ENCODE assay signal across 27 cellular contexts in the genomic region with DNA sequence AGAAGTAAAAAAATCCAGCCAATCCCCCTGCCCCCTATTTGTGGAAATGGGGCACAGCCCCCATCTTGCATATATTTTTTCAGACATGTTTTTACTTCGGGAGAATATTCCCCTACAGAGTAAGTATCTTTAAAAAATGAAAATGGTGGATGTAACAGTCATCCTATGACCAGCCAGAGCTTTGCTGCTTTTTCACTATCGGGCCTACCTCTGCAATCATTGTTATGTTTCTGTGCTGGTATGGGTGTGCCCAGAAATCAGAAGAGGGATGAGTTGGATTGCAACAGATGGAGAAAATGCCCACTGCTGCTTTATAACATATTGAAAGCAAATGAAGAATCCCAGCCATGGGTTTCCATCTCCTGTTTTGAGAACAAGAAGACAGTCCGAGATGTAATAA. TPM values are rescaled to one million over a fixed set of nuclear protein-coding genes. Genes with fewer than 3 reads are reported as not detected.
DNase-seq lines count a peak whose midpoint lies in the region; ATAC-seq and TF ChIP-seq lines count a peak whose summit lies in the region.
"Had no signal": no experiment of that assay in that cellular context is flagged by ENCODE, and none has a peak within 500 bp of the region (broad histone marks: within the 10 kb centered on the region; RNA-seq: fewer than 3 reads in every experiment).

No MANE protein-coding gene starts in this region.

- no peaks in the 10 kb centered on the region for H3K9me3 Mint-ChIP-seq in activated CD4-positive, alpha-beta T cell treated with anti-CD3 and anti-CD28 coated beads, Interleukin-2, amount 10 ng/mL, durations not matched to agents 7 days and 5 days
- no peaks in the 10 kb centered on the region for H3K9me3 Mint-ChIP-seq in GM23338
- H3K9me3 Mint-ChIP-seq in activated T-helper 2 cell treated with anti-CD3 and anti-CD28 coated beads, Interferon-gamma antibody, Interleukin-2, Interleukin-4, amounts not matched to agents 10 μg/mL and 5 μg/mL and 100 μg/mL, durations not matched to agents 14 hours and 24 hours and 36 hours: no peaks in the 10 kb centered on the region
- H3K9me3 Mint-ChIP-seq in natural killer cell treated with Interleukin-12 subunit alpha and Interleukin-12 subunit beta and Interleukin-15 and Interleukin-18, amount 100 ng/mL, for 72 hours: no peaks in the 10 kb centered on the region
- H3K9me3 Mint-ChIP-seq: neural progenitor cell, WTC11 had no signal

- H3K27me3 Mint-ChIP-seq in activated CD4-positive, alpha-beta T cell treated with anti-CD3 and anti-CD28 coated beads, Interleukin-2, amount 10 ng/mL, durations not matched to agents 7 days and 5 days: no peaks in the 10 kb centered on the region
- H3K27me3 Mint-ChIP-seq in GM23338 (ENCODE audit: insufficient read depth, low read depth, poor library complexity): peaks cover 2% of the 10 kb centered on the region
- H3K27me3 Mint-ChIP-seq in activated T-helper 2 cell treated with anti-CD3 and anti-CD28 coated beads, Interferon-gamma antibody, Interleukin-2, Interleukin-4, amounts not matched to agents 10 μg/mL and 5 μg/mL and 100 μg/mL, durations not matched to agents 14 hours and 24 hours and 36 hours (ENCODE audit: low read depth): no peaks in the 10 kb centered on the region
- H3K27me3 Mint-ChIP-seq in natural killer cell treated with Interleukin-12 subunit alpha and Interleukin-12 subunit beta and Interleukin-15 and Interleukin-18, amount 100 ng/mL, for 72 hours: no peaks in the 10 kb centered on the region

- H3K27me3 ChIP-seq in GM23338 (ENCODE audit: insufficient read depth) (no peaks in the 10 kb centered on the region), thyroid gland (no peaks in the 10 kb centered on the region)
- H3K27me3 ChIP-seq: neural progenitor cell, testis had no signal

- no peaks in the 10 kb centered on the region for H4K20me1 ChIP-seq in GM23338 (replicated peaks; ENCODE audit: insufficient read depth)

- no peak for TF ChIP-seq POLR2A in thyroid gland (IDR thresholded peaks at IDR 0.05)

- H3K4me3 ChIP-seq in GM23338 (no peak overlapping the region), thyroid gland (replicated peaks in 1 of 3) (no peak overlapping the region)
- H3K4me3 ChIP-seq: left ventricle myocardium inferior, neural progenitor cell, testis had no signal

- H3K4me1 Mint-ChIP-seq in activated CD4-positive, alpha-beta T cell treated with anti-CD3 and anti-CD28 coated beads, Interleukin-2, amount 10 ng/mL, durations not matched to agents 7 days and 5 days: peaks cover 59% of the 10 kb centered on the region
- H3K4me1 Mint-ChIP-seq in GM23338: peaks cover 12% of the 10 kb centered on the region
- peaks cover 55% of the 10 kb centered on the region for H3K4me1 Mint-ChIP-seq in activated T-helper 2 cell treated with anti-CD3 and anti-CD28 coated beads, Interferon-gamma antibody, Interleukin-2, Interleukin-4, amounts not matched to agents 10 μg/mL and 5 μg/mL and 100 μg/mL, durations not matched to agents 14 hours and 24 hours and 36 hours (ENCODE audit: low read depth)
- H3K4me1 Mint-ChIP-seq in natural killer cell treated with Interleukin-12 subunit alpha and Interleukin-12 subunit beta and Interleukin-15 and Interleukin-18, amount 100 ng/mL, for 72 hours (ENCODE audit: low read depth in 2 of 2): peaks cover 51 to 61% of the 10 kb centered on the region in 2 donors

- no peak for TF ChIP-seq CTCF in GM23338 (conservative IDR thresholded peaks at IDR 0.05; ENCODE audit: low read depth in 2 of 2)
- TF ChIP-seq CTCF in thyroid gland (IDR thresholded peaks at IDR 0.05): no peak

- no peaks in the 10 kb centered on the region for H3K36me3 ChIP-seq in GM23338 (ENCODE audit: insufficient read depth)
- H3K36me3 ChIP-seq in thyroid gland: no peaks in the 10 kb centered on the region
- H3K36me3 ChIP-seq: left ventricle myocardium inferior, neural progenitor cell had no signal

- intact Hi-C loops in activated T-helper 2 cell treated with anti-CD3 and anti-CD28 coated beads, Interferon-gamma antibody, Interleukin-2, Interleukin-4, amounts not matched to agents 10 μg/mL and 5 μg/mL and 100 μg/mL, durations not matched to agents 14 hours and 24 hours and 36 hours (cut with micrococcal nuclease): loop anchor here (5.0 kb wide), 1 partner anchor 43 kb away; no protein-coding TSS in a partner anchor
- intact Hi-C loops in thyroid gland (cut with DNase I): no loop called here

- H3K27ac Mint-ChIP-seq in activated CD4-positive, alpha-beta T cell treated with anti-CD3 and anti-CD28 coated beads, Interleukin-2, amount 10 ng/mL, durations not matched to agents 7 days and 5 days: peak overlapping the region; percentile 100
- H3K27ac Mint-ChIP-seq in GM23338: no peak overlapping the region
- H3K27ac Mint-ChIP-seq in activated T-helper 2 cell treated with anti-CD3 and anti-CD28 coated beads, Interferon-gamma antibody, Interleukin-2, Interleukin-4, amounts not matched to agents 10 μg/mL and 5 μg/mL and 100 μg/mL, durations not matched to agents 14 hours and 24 hours and 36 hours: peak overlapping the region; percentile 99
- H3K27ac Mint-ChIP-seq in natural killer cell treated with Interleukin-12 subunit alpha and Interleukin-12 subunit beta and Interleukin-15 and Interleukin-18, amount 100 ng/mL, for 72 hours: peak overlapping the region; percentile 98 to 100
- H3K27ac Mint-ChIP-seq: WTC11 had no signal

- no peaks in the 10 kb centered on the region for H3K9me3 ChIP-seq in thyroid gland
- H3K9me3 ChIP-seq: Caco-2, left ventricle myocardium inferior, SK-N-SH, testis had no signal

- H3K9me2 ChIP-seq in GM23338 (ENCODE audit: insufficient read depth): no peaks in the 10 kb centered on the region
- H3K9me2 ChIP-seq: SK-N-SH had no signal

- no peaks in the 10 kb centered on the region for H3K79me2 ChIP-seq in GM23338 (replicated peaks; ENCODE audit: insufficient read depth)

- POLR2A ChIA-PET in activated CD4-positive, alpha-beta T cell treated with anti-CD3 and anti-CD28 coated beads, Interleukin-2, amount 10 ng/mL, durations not matched to agents 7 days and 5 days (lab: Charles Lee): interaction anchor here (0.6 to 1.0 kb wide), 4 partner anchors 11 to 296 kb away, joined by 3 to 5 read pairs (median 4); no protein-coding TSS in a partner anchor

- CTCF ChIA-PET in activated CD4-positive, alpha-beta T cell treated with anti-CD3 and anti-CD28 coated beads, Interleukin-2, amount 10 ng/mL, durations not matched to agents 7 days and 5 days (lab: Charles Lee): interaction anchor here (0.9 to 2.1 kb wide), 10 partner anchors 10 to 456 kb away, joined by 3 to 7 read pairs (median 4); no protein-coding TSS in a partner anchor

- no peak overlapping the region for H3K27ac ChIP-seq in GM23338 (ENCODE audit: low read depth)
- H3K27ac ChIP-seq in thyroid gland: no peak overlapping the region
- H3K27ac ChIP-seq: foreskin keratinocyte, left ventricle myocardium inferior, neural progenitor cell, testis had no signal

- peak overlapping the region; percentile 100 for H3K4me3 Mint-ChIP-seq in activated CD4-positive, alpha-beta T cell treated with anti-CD3 and anti-CD28 coated beads, Interleukin-2, amount 10 ng/mL, durations not matched to agents 7 days and 5 days
- H3K4me3 Mint-ChIP-seq in GM23338: no peak overlapping the region
- H3K4me3 Mint-ChIP-seq in activated T-helper 2 cell treated with anti-CD3 and anti-CD28 coated beads, Interferon-gamma antibody, Interleukin-2, Interleukin-4, amounts not matched to agents 10 μg/mL and 5 μg/mL and 100 μg/mL, durations not matched to agents 14 hours and 24 hours and 36 hours (ENCODE audit: low read depth): peak overlapping the region; percentile 95
- H3K4me3 Mint-ChIP-seq in natural killer cell treated with Interleukin-12 subunit alpha and Interleukin-12 subunit beta and Interleukin-15 and Interleukin-18, amount 100 ng/mL, for 72 hours: peak overlapping the region; percentile 98
- H3K4me3 Mint-ChIP-seq: neural progenitor cell, WTC11 had no signal

- 91 to 93% methylated on average over 3 of the region's 3 CpGs for WGBS in thyroid gland, 2 donors

- no peak for ATAC-seq in GM23338
- no peak for ATAC-seq in natural killer cell treated with Interleukin-12 subunit alpha and Interleukin-12 subunit beta and Interleukin-15 and Interleukin-18, amount 100 ng/mL, for 72 hours
- no peak for ATAC-seq in HG02970 (IDR thresholded peaks at IDR 0.05; ENCODE audit: low FRiP score, unreplicated experiment)
- ATAC-seq: foreskin keratinocyte, sciatic nerve, WTC11 had no signal

- no peak for DNase-seq in activated CD4-positive, alpha-beta T cell treated with anti-CD3 and anti-CD28 coated beads, Interleukin-2, amount 10 ng/mL, durations not matched to agents 7 days and 5 days
- no peak for DNase-seq in activated CD4-positive, alpha-beta T cell treated with anti-CD3 and anti-CD28 coated beads for 1 hour
- no peak for DNase-seq in GM23338 (ENCODE audit: low spot score)
- DNase-seq in activated T-helper 2 cell treated with anti-CD3 and anti-CD28 coated beads, Interferon-gamma antibody, Interleukin-2, Interleukin-4, amounts not matched to agents 10 μg/mL and 5 μg/mL and 100 μg/mL, durations not matched to agents 14 hours and 24 hours and 36 hours (ENCODE audit: low spot score): no peak
- no peak for DNase-seq in natural killer cell treated with Interleukin-12 subunit alpha and Interleukin-12 subunit beta and Interleukin-15 and Interleukin-18, amount 100 ng/mL, for 72 hours (ENCODE audit: low spot score)
- DNase-seq in HK-2 (ENCODE audit: unreplicated experiment): no peak
- no peak for DNase-seq in thyroid gland
- DNase-seq: Caco-2; effector CD4-positive, alpha-beta T cell; EL; foreskin keratinocyte; hippocampal formation; left ventricle myocardium inferior; NCI-H1048; NCI-H187 treated with DMSO at 0.1 percent for 48 hours; NCI-H69; posterior cingulate gyrus; RPMI8226; SK-N-SH; T-helper 9 cell; testis had no signal

- H3K4me1 ChIP-seq in GM23338 (ENCODE audit: insufficient read depth) (no peaks in the 10 kb centered on the region), thyroid gland (no peaks in the 10 kb centered on the region)
- H3K4me1 ChIP-seq: foreskin keratinocyte, left ventricle myocardium inferior, neural progenitor cell, testis had no signal

- H2AFZ ChIP-seq in GM23338: 0 out of 2 replicates have a peak overlapping the region, but pooled peaks have one; percentile 72

- no peaks in the 10 kb centered on the region for H3F3A ChIP-seq in GM23338 (replicated peaks; ENCODE audit: low read depth)

- no peak overlapping the region for H3K4me2 ChIP-seq in GM23338
- H3K4me2 ChIP-seq: neural progenitor cell, SK-N-SH had no signal

- H3K36me3 Mint-ChIP-seq in activated CD4-positive, alpha-beta T cell treated with anti-CD3 and anti-CD28 coated beads, Interleukin-2, amount 10 ng/mL, durations not matched to agents 7 days and 5 days (ENCODE audit: low read depth): peaks cover 68% of the 10 kb centered on the region
- H3K36me3 Mint-ChIP-seq in GM23338 (ENCODE audit: low read depth): no peaks in the 10 kb centered on the region
- peaks cover 72% of the 10 kb centered on the region for H3K36me3 Mint-ChIP-seq in activated T-helper 2 cell treated with anti-CD3 and anti-CD28 coated beads, Interferon-gamma antibody, Interleukin-2, Interleukin-4, amounts not matched to agents 10 μg/mL and 5 μg/mL and 100 μg/mL, durations not matched to agents 14 hours and 24 hours and 36 hours (ENCODE audit: low read depth)
- H3K36me3 Mint-ChIP-seq in natural killer cell treated with Interleukin-12 subunit alpha and Interleukin-12 subunit beta and Interleukin-15 and Interleukin-18, amount 100 ng/mL, for 72 hours: peaks cover 20% of the 10 kb centered on the region
- H3K36me3 Mint-ChIP-seq: neural progenitor cell, WTC11 had no signal

RNA-seq across cellular contexts. Expression of gene CD247, which starts 2.9 kb away (rescaled TPM):
- total RNA-seq in activated CD4-positive, alpha-beta T cell treated with anti-CD3 and anti-CD28 coated beads, Interleukin-2, amount 10 ng/mL, durations not matched to agents 7 days and 5 days: 100 to 1,000 TPM; 251 to 261 TPM
- 1.4 TPM in 1 of 2 replicates, not detected in the other for total RNA-seq in GM23338 (2014; rRNA removed; shearing (Covaris generic))
- polyA plus RNA-seq in GM23338 (2016; fragmentation: Nextera tagmentation; extraction: Ambion mirVana): 1.2 and 1.6 TPM in 2 replicates
- total RNA-seq in activated T-helper 2 cell treated with anti-CD3 and anti-CD28 coated beads, Interferon-gamma antibody, Interleukin-2, Interleukin-4, amounts not matched to agents 10 μg/mL and 5 μg/mL and 100 μg/mL, durations not matched to agents 14 hours and 24 hours and 36 hours: 193 and 196 TPM in 2 replicates
- total RNA-seq in natural killer cell treated with Interleukin-12 subunit alpha and Interleukin-12 subunit beta and Interleukin-15 and Interleukin-18, amount 100 ng/mL, for 72 hours: 100 to 1,000 TPM; 169 to 384 TPM
- total RNA-seq in thyroid gland: 1 to 10 TPM; 1.3 to 3.1 (median 1.4) TPM
- total RNA-seq: A172, Caco-2, LHCN-M2 had no signal
- polyA plus RNA-seq: foreskin keratinocyte had no signal

RNA-seq across cellular contexts. Expression of gene CREG1, which starts 38.1 kb away (rescaled TPM):
- total RNA-seq in activated CD4-positive, alpha-beta T cell treated with anti-CD3 and anti-CD28 coated beads, Interleukin-2, amount 10 ng/mL, durations not matched to agents 7 days and 5 days: 1 to 10 TPM; 8.0 to 8.2 TPM
- total RNA-seq in GM23338 (2014; rRNA removed; shearing (Covaris generic)): 42.7 and 49.4 TPM in 2 replicates
- polyA plus RNA-seq in GM23338 (2016; fragmentation: Nextera tagmentation; extraction: Ambion mirVana): 16.7 and 21.2 TPM in 2 replicates
- 13.8 and 15.6 TPM in 2 replicates for total RNA-seq in activated T-helper 2 cell treated with anti-CD3 and anti-CD28 coated beads, Interferon-gamma antibody, Interleukin-2, Interleukin-4, amounts not matched to agents 10 μg/mL and 5 μg/mL and 100 μg/mL, durations not matched to agents 14 hours and 24 hours and 36 hours
- 10 to 100 TPM; 15.8 to 16.2 TPM for total RNA-seq in natural killer cell treated with Interleukin-12 subunit alpha and Interleukin-12 subunit beta and Interleukin-15 and Interleukin-18, amount 100 ng/mL, for 72 hours
- total RNA-seq in thyroid gland: 100 to 1,000 TPM; 285 to 347 (median 327) TPM

Comparison
In these comparisons a context has a peak if more than half of its experiments do, and no peak if none do; other contexts are left out.
1. RNA of gene CD247, which starts 2.9 kb away (total RNA-seq): 169 to 384 TPM in natural killer cell treated with Interleukin-12 subunit alpha and Interleukin-12 subunit beta and Interleukin-15 and Interleukin-18, amount 100 ng/mL, for 72 hours, 251 to 261 TPM in activated CD4-positive, alpha-beta T cell treated with anti-CD3 and anti-CD28 coated beads, Interleukin-2, amount 10 ng/mL, durations not matched to agents 7 days and 5 days and 193 to 196 TPM in activated T-helper 2 cell treated with anti-CD3 and anti-CD28 coated beads, Interferon-gamma antibody, Interleukin-2, Interleukin-4, amounts not matched to agents 10 μg/mL and 5 μg/mL and 100 μg/mL, durations not matched to agents 14 hours and 24 hours and 36 hours; 1.3 to 3.1 TPM in thyroid gland and 1.4 TPM in GM23338; every median in the first group is over 10 times any median in the second.